Comparison of ENCODE assay signal across 3 cellular contexts in the genomic region with DNA sequence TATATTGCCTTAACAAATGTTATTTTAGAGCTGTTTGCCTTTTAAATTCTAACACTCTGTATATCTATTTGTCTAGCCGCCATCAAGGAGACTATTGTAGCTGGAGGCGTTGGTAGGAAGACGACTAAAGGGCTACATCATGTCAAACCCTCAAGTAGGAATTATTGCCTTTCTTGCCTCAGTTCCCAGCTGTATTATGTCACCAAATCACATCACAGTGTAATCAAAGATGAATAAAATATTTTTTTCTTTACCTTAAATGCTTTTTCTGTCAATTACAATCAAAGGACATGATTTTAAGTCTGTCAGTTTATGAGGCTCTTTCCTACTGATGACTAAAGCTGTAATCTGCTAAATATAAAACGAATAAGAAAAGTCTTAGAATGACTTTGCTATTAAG.
"Had no signal": no experiment of that assay in that cellular context is flagged by ENCODE, and none has a peak within 500 bp of the region (broad histone marks: within the 10 kb centered on the region; RNA-seq: fewer than 3 reads in every experiment).

No MANE protein-coding gene starts in this region.

- DNase-seq: GDM1, GF-D8 had no signal

- H3K4me3 ChIP-seq: GM12878 had no signal

- ATAC-seq: GM12878 had no signal
